In genomic region chr3:26621891-26622633, GRCh38 we compare ENCODE assay signal across 14 cellular contexts. TPM values are rescaled to one million over a fixed set of nuclear protein-coding genes. Genes with fewer than 3 reads are reported as not detected.
A peak's percentile ranks its signal among the peaks of the same experiment; 100 is the strongest.
DNase-seq lines count a peak whose midpoint lies in the region; ATAC-seq, FAIRE-seq and TF ChIP-seq lines count a peak whose summit lies in the region.
"Had no signal": no experiment of that assay in that cellular context is flagged by ENCODE, and none has a peak within 500 bp of the region (broad histone marks: within the 10 kb centered on the region; RNA-seq: fewer than 3 reads in every experiment).

No MANE protein-coding gene starts in this region.

- H3K36me3 ChIP-seq in ES-I3 (ENCODE audit: insufficient read depth, low read length): no peaks in the 10 kb centered on the region
- no peaks in the 10 kb centered on the region for H3K36me3 ChIP-seq in astrocyte (ENCODE audit: insufficient read depth, low read length)
- no peaks in the 10 kb centered on the region for H3K36me3 ChIP-seq in psoas muscle (ENCODE audit: insufficient read depth in 1 of 2, low read depth in 1 of 2)
- H3K36me3 ChIP-seq: HAP-1 had no signal

- no peaks in the 10 kb centered on the region for H3K79me2 ChIP-seq in astrocyte (ENCODE audit: insufficient read depth, low read length)

- H3K27ac Mint-ChIP-seq in astrocyte (ENCODE audit: unreplicated experiment): no peak overlapping the region
- H3K27ac Mint-ChIP-seq: activated CD4-positive, alpha-beta T cell treated with anti-CD3 and anti-CD28 coated beads, Interleukin-2, amount 10 ng/mL, durations not matched to agents 7 days and 5 days; natural killer cell treated with Interleukin-12 subunit alpha and Interleukin-12 subunit beta and Interleukin-15 and Interleukin-18, amount 100 ng/mL, for 72 hours had no signal

- DNase-seq in astrocyte (ENCODE audit: low read depth) (no peak), iPS-NIHi7 (ENCODE audit: extremely low spot score) (peak; percentile 67), psoas muscle (no peak), RPMI8226 (no peak), dedifferentiated amniotic fluid mesenchymal stem cell (ENCODE audit: extremely low spot score) (no peak), NK-92 (lab: John Stamatoyannopoulos, UW; ENCODE audit: unreplicated experiment) (no peak)
- DNase-seq in activated CD8-positive, alpha-beta memory T cell treated with anti-CD3 and anti-CD28 coated beads, Interleukin-2, amount 50 U/mL, for 4 hours: no peak
- DNase-seq: activated CD4-positive, alpha-beta T cell treated with anti-CD3 and anti-CD28 coated beads, Interleukin-2, amount 10 ng/mL, durations not matched to agents 7 days and 5 days; activated gamma-delta T cell treated with Interleukin-2 at 50 U/mL for 16 hours had no signal

- TF ChIP-seq CTCF in astrocyte (IDR thresholded peaks at IDR 0.05; ENCODE audit: insufficient read depth, low read depth, low read length) (no peak), psoas muscle (IDR thresholded peaks at IDR 0.05) (no peak)

- no peaks in the 10 kb centered on the region for H3K4me1 ChIP-seq in ES-I3 (ENCODE audit: insufficient read depth, low read length)
- no peaks in the 10 kb centered on the region for H3K4me1 ChIP-seq in astrocyte (ENCODE audit: insufficient read depth, low read length)
- no peaks in the 10 kb centered on the region for H3K4me1 ChIP-seq in psoas muscle
- H3K4me1 ChIP-seq: HAP-1 had no signal

- H3K9me3 Mint-ChIP-seq in astrocyte (ENCODE audit: unreplicated experiment): peaks cover 2% of the 10 kb centered on the region
- H3K9me3 Mint-ChIP-seq: activated CD4-positive, alpha-beta T cell treated with anti-CD3 and anti-CD28 coated beads, Interleukin-2, amount 10 ng/mL, durations not matched to agents 7 days and 5 days; natural killer cell treated with Interleukin-12 subunit alpha and Interleukin-12 subunit beta and Interleukin-15 and Interleukin-18, amount 100 ng/mL, for 72 hours had no signal

- peak in 1 of 4 donors; percentile 29 for ATAC-seq in psoas muscle

- H3K4me2 ChIP-seq in astrocyte (ENCODE audit: low read length): peak overlapping the region; percentile 74

- WGBS in psoas muscle, 3 donors: 18 to 22% (median 20%) methylated on average over 27 of the region's 27 CpGs

- H3K36me3 Mint-ChIP-seq in astrocyte (ENCODE audit: low read depth, unreplicated experiment): no peaks in the 10 kb centered on the region

- no peak for FAIRE-seq in astrocyte (lab: Jason Lieb, UNC)
- FAIRE-seq: colon had no signal

- H3K27me3 ChIP-seq in astrocyte (ENCODE audit: insufficient read depth, low read length) (peaks cover 26% of the 10 kb centered on the region), psoas muscle (ENCODE audit: insufficient read depth in 3 of 3, low read length in 2 of 3) (peaks cover 0 to 27% (median 0%) of the 10 kb centered on the region in 3 donors)

- peaks cover 55% of the 10 kb centered on the region for H3K27me3 Mint-ChIP-seq in astrocyte (ENCODE audit: low read depth, unreplicated experiment)

- no peaks in the 10 kb centered on the region for H4K20me1 ChIP-seq in astrocyte (ENCODE audit: insufficient read depth, low read length)

- H3K4me1 Mint-ChIP-seq in astrocyte (ENCODE audit: low read depth, unreplicated experiment): peaks cover 11% of the 10 kb centered on the region
- H3K4me1 Mint-ChIP-seq: activated CD4-positive, alpha-beta T cell treated with anti-CD3 and anti-CD28 coated beads, Interleukin-2, amount 10 ng/mL, durations not matched to agents 7 days and 5 days had no signal

- H3K9ac ChIP-seq in ES-I3 (ENCODE audit: low read depth, low read length): peak overlapping the region; percentile 49; the same call in 1 of the 2 replicates
- H3K9ac ChIP-seq in astrocyte (ENCODE audit: low read length): no peak overlapping the region

- intact Hi-C loops in psoas muscle (cut with DNase I): no loop called here

- peak overlapping the region; percentile 85 for H3K4me3 Mint-ChIP-seq in astrocyte (ENCODE audit: unreplicated experiment)
- H3K4me3 Mint-ChIP-seq: activated CD4-positive, alpha-beta T cell treated with anti-CD3 and anti-CD28 coated beads, Interleukin-2, amount 10 ng/mL, durations not matched to agents 7 days and 5 days; natural killer cell treated with Interleukin-12 subunit alpha and Interleukin-12 subunit beta and Interleukin-15 and Interleukin-18, amount 100 ng/mL, for 72 hours had no signal

- H3K4me3 ChIP-seq in astrocyte (ENCODE audit: insufficient read depth, low read depth, low read length) (peak overlapping the region; percentile 17), psoas muscle (peak overlapping the region; percentile 73)
- H3K4me3 ChIP-seq: HAP-1, SK-N-MC had no signal

- H3K9me3 ChIP-seq in ES-I3 (ENCODE audit: control insufficient read depth, insufficient read depth, low read length): no peaks in the 10 kb centered on the region
- H3K9me3 ChIP-seq in astrocyte (ENCODE audit: insufficient read depth, low read depth, low read length): no peaks in the 10 kb centered on the region
- H3K9me3 ChIP-seq in psoas muscle: no peaks in the 10 kb centered on the region
- H3K9me3 ChIP-seq: HAP-1 had no signal

- H3K27ac ChIP-seq in astrocyte (ENCODE audit: low read depth, low read length) (no peak overlapping the region), psoas muscle (peak overlapping the region; percentile 57)
- H3K27ac ChIP-seq: SK-N-MC had no signal

- peak overlapping the region; percentile 56 for H2AFZ ChIP-seq in astrocyte (ENCODE audit: low read depth, low read length)

RNA-seq across cellular contexts. Expression of gene LRRC3B, which starts 0.5 kb away (rescaled TPM):
- total RNA-seq in astrocyte (1.6 and 5.7 TPM in 2 replicates), psoas muscle (1 to 10 TPM in 2 of 4 donors, under 1 TPM in 2; 0.36 to 1.1 (median 0.82) TPM)
- 1 to 10 TPM in 2 of 3 donors, under 1 TPM in 1; 0.05 to 3.2 (median 2.7) TPM for polyA plus RNA-seq in psoas muscle
- total RNA-seq: activated CD4-positive, alpha-beta T cell treated with anti-CD3 and anti-CD28 coated beads, Interleukin-2, amount 10 ng/mL, durations not matched to agents 7 days and 5 days; natural killer cell treated with Interleukin-12 subunit alpha and Interleukin-12 subunit beta and Interleukin-15 and Interleukin-18, amount 100 ng/mL, for 72 hours had no signal
